In the genomic region with DNA sequence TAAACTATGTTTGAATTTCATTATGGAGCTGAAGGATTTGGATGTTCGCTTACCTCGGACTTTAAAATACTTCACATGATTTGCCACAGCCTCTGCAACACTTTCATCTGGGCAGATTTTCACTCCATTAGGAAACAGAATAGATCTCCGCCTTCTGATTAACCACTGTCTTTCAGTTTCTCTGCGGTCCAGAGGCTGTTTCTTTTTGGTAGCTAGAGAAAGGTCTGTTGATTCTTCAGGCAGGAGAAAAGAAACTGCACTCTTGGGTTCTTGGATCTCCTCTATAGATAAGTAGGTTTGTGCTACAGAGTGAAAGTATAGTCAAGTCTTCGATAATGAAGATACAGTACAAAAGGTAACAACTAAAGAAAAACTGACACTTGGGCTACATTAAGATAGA, we compare ENCODE assay signal across 19 cellular contexts. TPM values are rescaled to one million over a fixed set of nuclear protein-coding genes. Genes with fewer than 3 reads are reported as not detected.
DNase-seq lines count a peak whose midpoint lies in the region; FAIRE-seq and TF ChIP-seq lines count a peak whose summit lies in the region.
"Had no signal": no experiment of that assay in that cellular context is flagged by ENCODE, and none has a peak within 500 bp of the region (broad histone marks: within the 10 kb centered on the region; RNA-seq: fewer than 3 reads in every experiment).

No MANE protein-coding gene starts in this region.

- H3K4me3 ChIP-seq in duodenal mucosa (ENCODE audit: low read depth in 1 of 2, low read length in 2 of 2) (peak overlapping the region; percentile 17 to 23), small intestine (ENCODE audit: low read depth in 1 of 2, low read length in 2 of 2) (no peak overlapping the region)
- H3K4me3 ChIP-seq: A549, HAP-1 had no signal

- H3K27me3 Mint-ChIP-seq in mesothelial cell of epicardium (ENCODE audit: low read depth), result no peaks in the 10 kb centered on the region
- H3K27me3 Mint-ChIP-seq: CD4-positive, alpha-beta memory T cell had no signal

- H3K27ac ChIP-seq in duodenal mucosa (ENCODE audit: low read depth, low read length) (no peak overlapping the region), small intestine (ENCODE audit: low read depth in 1 of 2, low read length in 1 of 2) (no peak overlapping the region)
- H3K27ac ChIP-seq: A549, C4-2B had no signal

- peak; percentile 79 for DNase-seq in NCI-H82 (lab: John Stamatoyannopoulos, UW)
- no peak for DNase-seq in mesothelial cell of epicardium (ENCODE audit: low spot score in 2 of 2, unreplicated experiment in 2 of 2)
- DNase-seq in small intestine, result peak; percentile 5
- DNase-seq in glomerular visceral epithelial cell (ENCODE audit: extremely low spot score), result no peak
- no peak for DNase-seq in DMS114 treated with DMSO at 0.1 percent for 48 hours (lab: John Stamatoyannopoulos, UW; ENCODE audit: unreplicated experiment)
- DNase-seq in NCI-H526 treated with DMSO at 0.1 percent for 48 hours (lab: John Stamatoyannopoulos, UW), result no peak
- no peak for DNase-seq in NCI-H345 (lab: John Stamatoyannopoulos, UW)
- DNase-seq: BE2C; CD4-positive, alpha-beta memory T cell; DMS53; GF-D8 had no signal

- no peak for FAIRE-seq in small intestine (lab: Jason Lieb, UNC)
- FAIRE-seq: A549, GM19239, H1, HepG2, HTR-8/SVneo had no signal

- peaks cover 4% of the 10 kb centered on the region for H3K36me3 Mint-ChIP-seq in mesothelial cell of epicardium

- no peak overlapping the region for H3K4me3 Mint-ChIP-seq in mesothelial cell of epicardium
- H3K4me3 Mint-ChIP-seq: CD4-positive, alpha-beta memory T cell had no signal

- H3K4me1 Mint-ChIP-seq in mesothelial cell of epicardium, result peaks cover 20% of the 10 kb centered on the region
- H3K4me1 Mint-ChIP-seq: CD4-positive, alpha-beta memory T cell had no signal

- no peak for TF ChIP-seq CTCF in mesothelial cell of epicardium (IDR thresholded peaks at IDR 0.05; ENCODE audit: unreplicated experiment)

- no peaks in the 10 kb centered on the region for H3K36me3 ChIP-seq in duodenal mucosa (ENCODE audit: control insufficient read depth in 1 of 2, insufficient read depth in 2 of 2, low read length in 2 of 2)
- no peaks in the 10 kb centered on the region for H3K36me3 ChIP-seq in small intestine (ENCODE audit: control insufficient read depth in 2 of 2, insufficient read depth in 2 of 2, low read length in 2 of 2)
- H3K36me3 ChIP-seq: BE2C, HAP-1 had no signal

- WGBS in small intestine, 3 donors, result 24 to 57% (median 46%) methylated on average over 5 of the region's 5 CpGs

- H3K9ac ChIP-seq in duodenal mucosa (ENCODE audit: low read depth in 1 of 2, low read length in 2 of 2), result no peak overlapping the region

- peaks cover 7% of the 10 kb centered on the region for H3K9me3 Mint-ChIP-seq in mesothelial cell of epicardium
- H3K9me3 Mint-ChIP-seq: CD4-positive, alpha-beta memory T cell had no signal

- H3K9me3 ChIP-seq in duodenal mucosa (ENCODE audit: control insufficient read depth in 1 of 2, low read length in 2 of 2), result no peaks in the 10 kb centered on the region
- no peaks in the 10 kb centered on the region for H3K9me3 ChIP-seq in small intestine (ENCODE audit: control insufficient read depth, low read depth)
- H3K9me3 ChIP-seq: A549, BE2C, HAP-1 had no signal

- H3K27me3 ChIP-seq in duodenal mucosa (ENCODE audit: control insufficient read depth in 1 of 2, insufficient read depth in 2 of 2, low read length in 2 of 2) (no peaks in the 10 kb centered on the region), small intestine (ENCODE audit: control insufficient read depth in 2 of 2, insufficient read depth in 2 of 2, low read length in 2 of 2) (no peaks in the 10 kb centered on the region)
- H3K27me3 ChIP-seq: BE2C had no signal

- peak overlapping the region; percentile 11 for H3K27ac Mint-ChIP-seq in mesothelial cell of epicardium

- H3K4me1 ChIP-seq in duodenal mucosa (ENCODE audit: control insufficient read depth in 1 of 2, insufficient read depth in 2 of 2, low read length in 2 of 2) (no peaks in the 10 kb centered on the region), small intestine (ENCODE audit: control insufficient read depth in 2 of 2, insufficient read depth in 1 of 2, low read depth in 1 of 2, low read length in 1 of 2) (no peaks in the 10 kb centered on the region)
- H3K4me1 ChIP-seq: A549, HAP-1 had no signal

RNA-seq across cellular contexts. Expression of gene IMPG2, which starts 0.8 kb away (rescaled TPM):
- total RNA-seq in mesothelial cell of epicardium, result 0.59 to 0.69 TPM (median 0.69 TPM) in 3 replicates
- polyA plus RNA-seq in small intestine, result under 1 TPM in 1 of 3 donors, not detected in 2; 0.04 TPM

Comparison
In these comparisons a context has a peak if more than half of its experiments do, and no peak if none do; other contexts are left out.
1. DNase-seq: peak in NCI-H82 (single experiment) and small intestine (single experiment); none in mesothelial cell of epicardium (0 of 2), glomerular visceral epithelial cell (single experiment), DMS114 treated with DMSO at 0.1 percent for 48 hours (single experiment), NCI-H526 treated with DMSO at 0.1 percent for 48 hours (single experiment) and NCI-H345 (single experiment).
2. H3K4me3 ChIP-seq: peak in duodenal mucosa (2 of 2); none in small intestine (0 of 2).